8 cellular contexts compared by ENCODE assay signal in the genomic region with DNA sequence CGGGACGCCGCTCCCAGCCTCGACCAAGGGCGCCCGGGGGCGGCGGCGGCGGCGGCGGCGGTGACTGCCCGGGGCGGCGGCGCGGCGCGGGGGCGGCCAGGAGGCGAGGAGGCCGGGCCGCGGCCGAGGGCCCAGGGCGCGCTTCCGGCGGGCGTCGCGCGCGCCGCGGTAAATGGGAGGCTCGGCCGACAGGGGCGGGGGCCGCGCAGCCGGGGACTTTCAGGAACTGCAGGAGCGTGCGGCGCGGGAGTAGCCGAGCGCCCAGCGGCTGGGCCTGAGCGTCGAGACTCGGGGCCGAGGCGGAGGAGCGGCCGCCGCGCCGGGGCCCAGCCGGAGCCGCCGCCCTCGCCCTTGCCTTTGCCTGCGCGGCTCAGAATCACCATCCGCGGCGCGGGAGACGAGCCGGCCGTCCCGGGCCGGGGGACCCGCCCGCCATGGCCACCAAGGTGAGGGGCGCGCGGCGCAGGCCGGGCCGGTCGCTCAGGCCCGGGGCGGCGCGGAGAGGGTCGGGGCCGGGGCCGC.
DNase-seq lines count a peak whose midpoint lies in the region; ATAC-seq lines count a peak whose summit lies in the region.

TSS of gene SNX9 (plus strand) at position 246 of the 522 bp plus-strand sequence. CDS start at position 435, 189 bp downstream.

- H3K4me1 ChIP-seq in ACC112 (ENCODE audit: control insufficient read depth, insufficient read depth, low read length, unreplicated experiment) = peaks cover 21% of the 10 kb centered on the region
- H3K4me1 ChIP-seq in effector memory CD4-positive, alpha-beta T cell (ENCODE audit: control insufficient read depth, insufficient read depth, low read length, poor library complexity, severe bottlenecking) = peaks cover 14% of the 10 kb centered on the region

- H3K27me3 ChIP-seq in ACC112 (ENCODE audit: insufficient read depth, low read length) = no peaks in the 10 kb centered on the region
- no peaks in the 10 kb centered on the region for H3K27me3 ChIP-seq in effector memory CD4-positive, alpha-beta T cell (replicated peaks; ENCODE audit: control insufficient read depth, insufficient read depth, low read length, poor library complexity, severe bottlenecking)

- H3K27ac ChIP-seq in ACC112 (ENCODE audit: low read depth, low read length) = peak within 1 kb of the TSS; percentile 81
- peak within 1 kb of the TSS; percentile 86 for H3K27ac ChIP-seq in effector memory CD4-positive, alpha-beta T cell (ENCODE audit: insufficient read depth, low read length, poor library complexity, severe bottlenecking)

- peaks cover 38% of the 10 kb centered on the region for H3K79me2 ChIP-seq in ACC112 (ENCODE audit: control insufficient read depth, insufficient read depth, low read length, unreplicated experiment)

- peak within 1 kb of the TSS; percentile 90 for H3K4me3 ChIP-seq in ACC112 (ENCODE audit: low read depth, low read length)
- H3K4me3 ChIP-seq in effector memory CD4-positive, alpha-beta T cell (ENCODE audit: insufficient read depth, low read depth, low read length, poor library complexity, severe bottlenecking) = peak within 1 kb of the TSS; percentile 86

- H3K36me3 ChIP-seq in ACC112 (ENCODE audit: insufficient read depth, low read length) = no peaks in the 10 kb centered on the region
- no peaks in the 10 kb centered on the region for H3K36me3 ChIP-seq in effector memory CD4-positive, alpha-beta T cell (ENCODE audit: control insufficient read depth, insufficient read depth, low read length)

- DNase-seq in NCI-H69 (lab: John Stamatoyannopoulos, UW) = peak; percentile 94
- peak; percentile 40 to 46 for DNase-seq in activated CD8-positive, alpha-beta memory T cell treated with anti-CD3 and anti-CD28 coated beads for 1 hour (ENCODE audit: extremely low read depth in 1 of 2, low read depth in 1 of 2)
- DNase-seq in effector memory CD4-positive, alpha-beta T cell = peak; percentile 40 to 61 (median 50)
- peak; percentile 65 for DNase-seq in medulla oblongata (ENCODE audit: extremely low spot score)
- peak; percentile 48 for DNase-seq in stimulated activated CD8-positive, alpha-beta memory T cell treated with anti-CD3 and anti-CD28 coated beads, Interleukin-12 subunit alpha, Interleukin-12 subunit beta, amount 100 ng/mL, for 1 hour (ENCODE audit: low read depth)

- no peaks in the 10 kb centered on the region for H3K9me3 ChIP-seq in effector memory CD4-positive, alpha-beta T cell (ENCODE audit: control insufficient read depth, low read length)

- H2AFZ ChIP-seq in ACC112 (ENCODE audit: low read length, unreplicated experiment) = peak within 1 kb of the TSS; percentile 81

- ATAC-seq in GM18519 (IDR thresholded peaks at IDR 0.05; ENCODE audit: low FRiP score, unreplicated experiment) (peak; percentile 56), HG03039 (IDR thresholded peaks at IDR 0.05; ENCODE audit: unreplicated experiment) (peak; percentile 67)

Comparison
In these comparisons a context has a peak if more than half of its experiments do, and no peak if none do; other contexts are left out.
1. Peak in every context shown above with its lines: DNase-seq, ATAC-seq, H3K4me3 ChIP-seq and H3K27ac ChIP-seq.
2. DNase-seq: peak in every context shown above with its lines; median percentile 94 in NCI-H69; 65 in medulla oblongata; 50 in effector memory CD4-positive, alpha-beta T cell; 48 in stimulated activated CD8-positive, alpha-beta memory T cell treated with anti-CD3 and anti-CD28 coated beads, Interleukin-12 subunit alpha, Interleukin-12 subunit beta, amount 100 ng/mL, for 1 hour; 43 in activated CD8-positive, alpha-beta memory T cell treated with anti-CD3 and anti-CD28 coated beads for 1 hour.